In genomic region chr4:52750213-52750612, GRCh38 we compare ENCODE assay signal across 15 cellular contexts. TPM values are rescaled to one million over a fixed set of nuclear protein-coding genes. Genes with fewer than 3 reads are reported as not detected.
DNase-seq lines count a peak whose midpoint lies in the region; ATAC-seq and TF ChIP-seq lines count a peak whose summit lies in the region.
"Had no signal": no experiment of that assay in that cellular context is flagged by ENCODE, and none has a peak within 500 bp of the region (broad histone marks: within the 10 kb centered on the region; RNA-seq: fewer than 3 reads in every experiment).

No MANE protein-coding gene starts in this region.

- BruUV-seq in Calu3 (replicated peaks; lab: Mats Ljungman, UMichigan) = no TSS peak

- H3K4me1 Mint-ChIP-seq in Calu3 (ENCODE audit: low read depth, unreplicated experiment) = no peaks in the 10 kb centered on the region
- peaks cover 2% of the 10 kb centered on the region for H3K4me1 Mint-ChIP-seq in activated naive CD8-positive, alpha-beta T cell treated with anti-CD3 and anti-CD28 coated beads, Interleukin-2, amount 10 ng/mL, durations not matched to agents 7 days and 5 days
- peaks cover 0 to 17% (median 8%) of the 10 kb centered on the region in 7 donors for H3K4me1 Mint-ChIP-seq in naive thymus-derived CD4-positive, alpha-beta T cell

- H3K4me3 Mint-ChIP-seq in Calu3 (ENCODE audit: low read depth, unreplicated experiment) = peak overlapping the region; percentile 75
- H3K4me3 Mint-ChIP-seq in activated naive CD8-positive, alpha-beta T cell treated with anti-CD3 and anti-CD28 coated beads, Interleukin-2, amount 10 ng/mL, durations not matched to agents 7 days and 5 days = peak overlapping the region; percentile 64
- peak overlapping the region; percentile 42 to 85 (median 66) for H3K4me3 Mint-ChIP-seq in naive thymus-derived CD4-positive, alpha-beta T cell

- H3K36me3 ChIP-seq in naive thymus-derived CD4-positive, alpha-beta T cell (ENCODE audit: control insufficient read depth in 2 of 3, insufficient read depth in 3 of 3, low read length in 3 of 3) = no peaks in the 10 kb centered on the region
- H3K36me3 ChIP-seq: right atrium auricular region had no signal

- intact Hi-C loops in Calu3 (cut with micrococcal nuclease; ENCODE audit: unreplicated experiment) = no loop called here
- intact Hi-C loops in naive thymus-derived CD4-positive, alpha-beta T cell (cut with micrococcal nuclease) = no loop called here

- no peaks in the 10 kb centered on the region for H3K9me3 ChIP-seq in naive thymus-derived CD4-positive, alpha-beta T cell (ENCODE audit: control insufficient read depth in 2 of 3, low read length in 3 of 3)
- H3K9me3 ChIP-seq: right atrium auricular region had no signal

- CTCF ChIA-PET in Calu3 (lab: Charles Lee) = no interaction called here
- CTCF ChIA-PET in naive thymus-derived CD4-positive, alpha-beta T cell (lab: Charles Lee) = interaction anchor here (0.7 kb wide), 1 partner anchor 235 kb away, joined by 3 read pairs; no protein-coding TSS in a partner anchor

- H3K36me3 Mint-ChIP-seq in Calu3 (ENCODE audit: insufficient read depth, unreplicated experiment) = peaks cover 12% of the 10 kb centered on the region
- H3K36me3 Mint-ChIP-seq in activated naive CD8-positive, alpha-beta T cell treated with anti-CD3 and anti-CD28 coated beads, Interleukin-2, amount 10 ng/mL, durations not matched to agents 7 days and 5 days = no peaks in the 10 kb centered on the region
- H3K36me3 Mint-ChIP-seq in naive thymus-derived CD4-positive, alpha-beta T cell = peaks cover 0 to 5% (median 3%) of the 10 kb centered on the region in 5 donors

- no peaks in the 10 kb centered on the region for H3K27me3 ChIP-seq in naive thymus-derived CD4-positive, alpha-beta T cell (ENCODE audit: control insufficient read depth in 2 of 2, insufficient read depth in 2 of 2, low read length in 2 of 2)
- H3K27me3 ChIP-seq: right atrium auricular region had no signal

- no peak for ATAC-seq in activated naive CD8-positive, alpha-beta T cell treated with anti-CD3 and anti-CD28 coated beads, Interleukin-2, amount 10 ng/mL, durations not matched to agents 7 days and 5 days (ENCODE audit: low read depth)
- ATAC-seq in naive thymus-derived CD4-positive, alpha-beta T cell = no peak
- ATAC-seq in GM18907 (IDR thresholded peaks at IDR 0.05; ENCODE audit: unreplicated experiment) (no peak), GM18861 (IDR thresholded peaks at IDR 0.05; ENCODE audit: unreplicated experiment) (no peak)

- POLR2A ChIA-PET in activated naive CD8-positive, alpha-beta T cell treated with anti-CD3 and anti-CD28 coated beads, Interleukin-2, amount 10 ng/mL, durations not matched to agents 7 days and 5 days (lab: Charles Lee) = no interaction called here
- POLR2A ChIA-PET in naive thymus-derived CD4-positive, alpha-beta T cell (lab: Charles Lee) = no interaction called here

- H3K4me1 ChIP-seq in naive thymus-derived CD4-positive, alpha-beta T cell (ENCODE audit: control insufficient read depth in 2 of 2, insufficient read depth in 2 of 2, low read length in 2 of 2) = no peaks in the 10 kb centered on the region

- no peak overlapping the region for H3K27ac Mint-ChIP-seq in Calu3 (ENCODE audit: unreplicated experiment)
- H3K27ac Mint-ChIP-seq in activated naive CD8-positive, alpha-beta T cell treated with anti-CD3 and anti-CD28 coated beads, Interleukin-2, amount 10 ng/mL, durations not matched to agents 7 days and 5 days = no peak overlapping the region
- no peak overlapping the region for H3K27ac Mint-ChIP-seq in naive thymus-derived CD4-positive, alpha-beta T cell
- H3K27ac Mint-ChIP-seq: activated CD4-positive, alpha-beta T cell treated with anti-CD3 and anti-CD28 coated beads for 36 hours had no signal

- no peaks in the 10 kb centered on the region for H3K27me3 Mint-ChIP-seq in Calu3 (ENCODE audit: unreplicated experiment)
- H3K27me3 Mint-ChIP-seq in activated naive CD8-positive, alpha-beta T cell treated with anti-CD3 and anti-CD28 coated beads, Interleukin-2, amount 10 ng/mL, durations not matched to agents 7 days and 5 days = peaks cover 49% of the 10 kb centered on the region
- peaks cover 57 to 70% (median 67%) of the 10 kb centered on the region in 5 donors for H3K27me3 Mint-ChIP-seq in naive thymus-derived CD4-positive, alpha-beta T cell

- H3K4me3 ChIP-seq in naive thymus-derived CD4-positive, alpha-beta T cell (ENCODE audit: low read length) = no peak overlapping the region

- H3K9me3 Mint-ChIP-seq in Calu3 (ENCODE audit: low read depth, unreplicated experiment) = no peaks in the 10 kb centered on the region
- peaks cover 2% of the 10 kb centered on the region for H3K9me3 Mint-ChIP-seq in activated naive CD8-positive, alpha-beta T cell treated with anti-CD3 and anti-CD28 coated beads, Interleukin-2, amount 10 ng/mL, durations not matched to agents 7 days and 5 days
- peaks cover 0 to 5% (median 2%) of the 10 kb centered on the region in 11 donors for H3K9me3 Mint-ChIP-seq in naive thymus-derived CD4-positive, alpha-beta T cell

- TF ChIP-seq CTCF in C4-2B (conservative IDR thresholded peaks at IDR 0.05) = no peak
- TF ChIP-seq CTCF in Calu3 (IDR thresholded peaks at IDR 0.05; ENCODE audit: unreplicated experiment) = no peak

- DNase-seq in Calu3 = no peak
- no peak for DNase-seq in activated naive CD8-positive, alpha-beta T cell treated with anti-CD3 and anti-CD28 coated beads, Interleukin-2, amount 10 ng/mL, durations not matched to agents 7 days and 5 days
- DNase-seq in naive thymus-derived CD4-positive, alpha-beta T cell = no peak
- no peak for DNase-seq in LoVo (ENCODE audit: low spot score)
- no peak for DNase-seq in GOT3 (lab: John Stamatoyannopoulos, UW)
- DNase-seq: caudate nucleus, COR-L47, kidney glomerular epithelial cell, NCI-H187, NCI-H524 treated with DMSO at 0.1 percent for 48 hours had no signal

- peak overlapping the region; percentile 82 for H3K27ac ChIP-seq in C4-2B
- H3K27ac ChIP-seq in naive thymus-derived CD4-positive, alpha-beta T cell (ENCODE audit: low read depth, low read length) = no peak overlapping the region
- H3K27ac ChIP-seq: right atrium auricular region had no signal

RNA-seq across cellular contexts. Expression of gene ERVMER34-1, which starts 1.0 kb away (rescaled TPM):
- total RNA-seq in Calu3 (2022) = 2.5 and 3.2 TPM in 2 replicates
- not detected for total RNA-seq in activated naive CD8-positive, alpha-beta T cell treated with anti-CD3 and anti-CD28 coated beads, Interleukin-2, amount 10 ng/mL, durations not matched to agents 7 days and 5 days
- not detected for total RNA-seq in naive thymus-derived CD4-positive, alpha-beta T cell
- not detected for polyA plus RNA-seq in naive thymus-derived CD4-positive, alpha-beta T cell
